In genomic region chr2:44100351-44100750, GRCh38 we compare ENCODE assay signal across 1 cellular context.
TF ChIP-seq lines count a peak whose summit lies in the region.

No MANE protein-coding gene starts in this region.

TF ChIP-seq in WTC11, 78 proteins besides CTCF, POLR2A, EP300 and RAD21 (continued from another document):
- TF ChIP-seq AFF4 (CRISPR knock-in tag; IDR thresholded peaks at IDR 0.05; ENCODE audit: borderline replicate concordance) (no peak), RORB (CRISPR knock-in tag; IDR thresholded peaks at IDR 0.05) (no peak), E2F4 (CRISPR knock-in tag; IDR thresholded peaks at IDR 0.05; ENCODE audit: borderline replicate concordance, low read depth) (no peak), NFE2L1 (CRISPR knock-in tag; IDR thresholded peaks at IDR 0.05) (no peak), FOXK1 (CRISPR knock-in tag; IDR thresholded peaks at IDR 0.05) (no peak), ATF2 (CRISPR knock-in tag; IDR thresholded peaks at IDR 0.05; ENCODE audit: borderline replicate concordance, low read depth) (no peak), NFATC4 (CRISPR knock-in tag; IDR thresholded peaks at IDR 0.05) (no peak), GABPB1 (CRISPR knock-in tag; IDR thresholded peaks at IDR 0.05) (no peak), TP53 (CRISPR knock-in tag; IDR thresholded peaks at IDR 0.05) (no peak)
